ENCODE assay signal across 8 cellular contexts in genomic region chr2:169131587-169132512, GRCh38.
A peak's percentile ranks its signal among the peaks of the same experiment; 100 is the strongest.
DNase-seq lines count a peak whose midpoint lies in the region; ATAC-seq, FAIRE-seq and TF ChIP-seq lines count a peak whose summit lies in the region.

No MANE protein-coding gene starts in this region.

- TF ChIP-seq CTCF in GM10248 (IDR thresholded peaks at IDR 0.05; ENCODE audit: control extremely low read depth, extremely low read depth, low read depth, missing control alignments) (peak; percentile 78), suprapubic skin (IDR thresholded peaks at IDR 0.05) (peak; percentile 70 to 74)

- WGBS in suprapubic skin = 28% methylated on average over 9 of the region's 9 CpGs

- no peak overlapping the region for H3K27ac ChIP-seq in suprapubic skin

- no peaks in the 10 kb centered on the region for H3K27me3 ChIP-seq in suprapubic skin

- no peak for TF ChIP-seq EP300 in suprapubic skin (IDR thresholded peaks at IDR 0.05)

- POLR2A ChIA-PET in GM10248 (lab: Yijun Ruan, JAX) = no interaction called here

- peak; percentile 67 for ATAC-seq in HG02588 (IDR thresholded peaks at IDR 0.05; ENCODE audit: unreplicated experiment)

- H3K4me1 ChIP-seq in suprapubic skin = no peaks in the 10 kb centered on the region

- peak; percentile 60 for DNase-seq in GM10248 (ENCODE audit: extremely low spot score)
- DNase-seq in NCI-H2107 treated with DMSO at 0.1 percent for 48 hours (lab: John Stamatoyannopoulos, UW; ENCODE audit: unreplicated experiment) = peak; percentile 30
- peak; percentile 61 for DNase-seq in astrocyte of the hippocampus (ENCODE audit: low read depth, low spot score)
- peak; percentile 82 for DNase-seq in inferior parietal cortex (ENCODE audit: extremely low spot score)
- DNase-seq in suprapubic skin (ENCODE audit: low spot score in 2 of 2) = no peak
- no peak for DNase-seq in SHP77 treated with DMSO at 0.1 percent for 48 hours (lab: John Stamatoyannopoulos, UW)

- CTCF ChIA-PET in GM10248 (lab: Yijun Ruan, JAX) = interaction anchor here (0.6 to 3.7 kb wide), 35 partner anchors 9 to 1014 kb away, joined by 3 to 60 read pairs (median 4); partner anchors contain the start of gene BBS5

- H3K4me3 ChIP-seq in suprapubic skin = no peak overlapping the region

- no peak for TF ChIP-seq POLR2A in suprapubic skin (IDR thresholded peaks at IDR 0.05)

- no peaks in the 10 kb centered on the region for H3K36me3 ChIP-seq in suprapubic skin

- peak; percentile 91 for FAIRE-seq in A204.1 (lab: Jason Lieb, UNC)

- no peaks in the 10 kb centered on the region for H3K9me3 ChIP-seq in suprapubic skin

Comparison
In these comparisons a context has a peak if more than half of its experiments do, and no peak if none do; other contexts are left out.
1. DNase-seq: peak in GM10248 (single experiment), NCI-H2107 treated with DMSO at 0.1 percent for 48 hours (single experiment), astrocyte of the hippocampus (single experiment) and inferior parietal cortex (single experiment); none in suprapubic skin (0 of 2) and SHP77 treated with DMSO at 0.1 percent for 48 hours (single experiment).